ENCODE assay signal across 16 cellular contexts in genomic region chr19:47572635-47573034, GRCh38. TPM values are rescaled to one million over a fixed set of nuclear protein-coding genes. Genes with fewer than 3 reads are reported as not detected.
DNase-seq lines count a peak whose midpoint lies in the region; ATAC-seq, FAIRE-seq and TF ChIP-seq lines count a peak whose summit lies in the region.
"Had no signal": no experiment of that assay in that cellular context is flagged by ENCODE, and none has a peak within 500 bp of the region (broad histone marks: within the 10 kb centered on the region; RNA-seq: fewer than 3 reads in every experiment).

No MANE protein-coding gene starts in this region.

- H3F3A ChIP-seq in SK-N-SH (replicated peaks; ENCODE audit: insufficient read depth): no peaks in the 10 kb centered on the region

- TF ChIP-seq POLR2A in HepG2 (IDR thresholded peaks at IDR 0.05; ENCODE audit: insufficient read depth in 1 of 2, low read depth in 2 of 2, low read length in 2 of 2): no peak

- no peak overlapping the region for H3K4me2 ChIP-seq in mesenchymal stem cell (ENCODE audit: low read length, poor library complexity, severe bottlenecking)
- no peak overlapping the region for H3K4me2 ChIP-seq in HepG2 (ENCODE audit: low read depth, low read length)
- no peak overlapping the region for H3K4me2 ChIP-seq in SK-N-SH
- H3K4me2 ChIP-seq: KMS-11, smooth muscle cell had no signal

- no peak overlapping the region for H3K18ac ChIP-seq in mesenchymal stem cell (ENCODE audit: low read depth in 1 of 2, low read length in 2 of 2)

- H3K4me3 ChIP-seq in mesenchymal stem cell (ENCODE audit: insufficient read depth in 1 of 2, low read depth in 1 of 2, low read length in 2 of 2) (no peak overlapping the region), tibial artery (peak overlapping the region; percentile 41 to 54), HepG2 (replicated peaks in 1 of 3; ENCODE audit: insufficient read depth in 1 of 3, low read depth in 2 of 3, low read length in 3 of 3) (no peak overlapping the region), SK-N-SH (ENCODE audit: low read depth in 2 of 2, low read length in 1 of 2) (peak overlapping the region in 1 of 2 experiments; percentile 9; a peak in 1 of 4 replicates)
- H3K4me3 ChIP-seq: smooth muscle cell had no signal

- H2AK5ac ChIP-seq in mesenchymal stem cell (ENCODE audit: low read length, severe bottlenecking): no peak overlapping the region

- intact Hi-C loops in tibial artery (cut with DNase I; ENCODE audit: low total_unique reads): no loop called here
- intact Hi-C loops in HepG2 (cut with micrococcal nuclease; ENCODE audit: unreplicated experiment): no loop called here

- TF ChIP-seq RAD21 in HepG2 (CRISPR knock-in tag; IDR thresholded peaks at IDR 0.05) (no peak), SK-N-SH (IDR thresholded peaks at IDR 0.05; ENCODE audit: low read length) (no peak)

- no peaks in the 10 kb centered on the region for H3K9me3 Mint-ChIP-seq in activated naive CD8-positive, alpha-beta T cell (ENCODE audit: low read depth)
- no peaks in the 10 kb centered on the region for H3K9me3 Mint-ChIP-seq in activated naive CD8-positive, alpha-beta T cell treated with anti-CD3 and anti-CD28 coated beads, Interleukin-2, amount 50 U/mL, for 24 hours
- no peaks in the 10 kb centered on the region for H3K9me3 Mint-ChIP-seq in activated T-helper 17 cell treated with anti-CD3 and anti-CD28 coated beads, Interleukin-2, amount 50 U/mL, for 72 hours
- H3K9me3 Mint-ChIP-seq: activated naive CD4-positive, alpha-beta T cell treated with anti-CD3 and anti-CD28 coated beads, Interleukin-2, amount 10 ng/mL, durations not matched to agents 7 days and 5 days had no signal

- H3K9me2 ChIP-seq in SK-N-SH: no peaks in the 10 kb centered on the region

- no peaks in the 10 kb centered on the region for H3K27me3 Mint-ChIP-seq in activated naive CD8-positive, alpha-beta T cell
- H3K27me3 Mint-ChIP-seq in activated naive CD8-positive, alpha-beta T cell treated with anti-CD3 and anti-CD28 coated beads, Interleukin-2, amount 50 U/mL, for 24 hours: peaks cover 11% of the 10 kb centered on the region
- H3K27me3 Mint-ChIP-seq in activated T-helper 17 cell treated with anti-CD3 and anti-CD28 coated beads, Interleukin-2, amount 50 U/mL, for 72 hours: no peaks in the 10 kb centered on the region

- 94% methylated on average over 22 of the region's 22 CpGs for WGBS in mesenchymal stem cell
- 63% methylated on average over 22 of the region's 22 CpGs for WGBS in HepG2 (ENCODE audit: low lambda C conversion rate)
- WGBS in SK-N-SH (ENCODE audit: low lambda C conversion rate): 85% methylated on average over 22 of the region's 22 CpGs

- H3K27ac Mint-ChIP-seq in activated naive CD8-positive, alpha-beta T cell: no peak overlapping the region
- H3K27ac Mint-ChIP-seq in activated naive CD8-positive, alpha-beta T cell treated with anti-CD3 and anti-CD28 coated beads, Interleukin-2, amount 50 U/mL, for 24 hours: no peak overlapping the region
- H3K27ac Mint-ChIP-seq in activated T-helper 17 cell treated with anti-CD3 and anti-CD28 coated beads, Interleukin-2, amount 50 U/mL, for 72 hours: no peak overlapping the region
- H3K27ac Mint-ChIP-seq: activated naive CD4-positive, alpha-beta T cell treated with anti-CD3 and anti-CD28 coated beads, Interleukin-2, amount 10 ng/mL, durations not matched to agents 7 days and 5 days had no signal

- TF ChIP-seq EP300 in HepG2 (IDR thresholded peaks at IDR 0.05; ENCODE audit: low read depth in 2 of 2, low read length in 2 of 2) (no peak), HepG2 (CRISPR knock-in tag; IDR thresholded peaks at IDR 0.05; ENCODE audit: borderline replicate concordance) (no peak), SK-N-SH (IDR thresholded peaks at IDR 0.05; ENCODE audit: borderline replicate concordance in 1 of 2, low read depth in 1 of 2, low read length in 1 of 2) (no peak)

- H4K20me1 ChIP-seq in HepG2 (ENCODE audit: insufficient read depth, low read length) (no peaks in the 10 kb centered on the region), SK-N-SH (ENCODE audit: insufficient read depth) (no peaks in the 10 kb centered on the region)

- no peak overlapping the region for H2BK12ac ChIP-seq in mesenchymal stem cell (ENCODE audit: low read length in 2 of 2)

- no peak overlapping the region for H3K9ac ChIP-seq in mesenchymal stem cell (ENCODE audit: low read length)
- H3K9ac ChIP-seq in HepG2 (ENCODE audit: insufficient read depth, low read depth, low read length): no peak overlapping the region
- H3K9ac ChIP-seq in SK-N-SH: no peak overlapping the region
- H3K9ac ChIP-seq: KMS-11 had no signal

- H4K91ac ChIP-seq in mesenchymal stem cell (ENCODE audit: low read length): no peak overlapping the region

- no peaks in the 10 kb centered on the region for H3K36me3 ChIP-seq in mesenchymal stem cell (ENCODE audit: control insufficient read depth in 1 of 2, insufficient read depth in 2 of 2, low read depth in 1 of 2, low read length in 2 of 2)
- H3K36me3 ChIP-seq in tibial artery: no peaks in the 10 kb centered on the region
- no peaks in the 10 kb centered on the region for H3K36me3 ChIP-seq in HepG2 (replicated peaks in 1 of 2; ENCODE audit: control insufficient read depth in 1 of 2, insufficient read depth in 2 of 2, low read length in 2 of 2)
- no peaks in the 10 kb centered on the region for H3K36me3 ChIP-seq in SK-N-SH (replicated peaks in 1 of 2; ENCODE audit: control insufficient read depth in 1 of 2, insufficient read depth in 2 of 2, low read length in 1 of 2)

- no peaks in the 10 kb centered on the region for H3K4me1 ChIP-seq in mesenchymal stem cell (ENCODE audit: control insufficient read depth, insufficient read depth, low read depth, low read length)
- H3K4me1 ChIP-seq in tibial artery: peaks cover 0 to 13% (median 8%) of the 10 kb centered on the region in 4 donors
- no peaks in the 10 kb centered on the region for H3K4me1 ChIP-seq in HepG2 (ENCODE audit: insufficient read depth, low read length)
- H3K4me1 ChIP-seq in SK-N-SH (ENCODE audit: control insufficient read depth in 1 of 2, insufficient read depth in 2 of 2, low read depth in 1 of 2, low read length in 1 of 2): no peaks in the 10 kb centered on the region; a peak in 1 of 4 replicates

- H3K79me2 ChIP-seq in HepG2 (ENCODE audit: insufficient read depth, low read length) (no peaks in the 10 kb centered on the region), SK-N-SH (ENCODE audit: insufficient read depth) (no peaks in the 10 kb centered on the region)

- in situ Hi-C loops in HepG2 (cut with HindIII; ENCODE audit: extremely low pct_ligation_motif_present, low pct_unique_long_range_greater_than_20kb): no loop called here

- H2AFZ ChIP-seq in mesenchymal stem cell (ENCODE audit: low read depth, low read length): no peak overlapping the region
- H2AFZ ChIP-seq in HepG2 (ENCODE audit: low read length): no peak overlapping the region
- no peak overlapping the region for H2AFZ ChIP-seq in SK-N-SH (ENCODE audit: low read depth)

- no peak overlapping the region for H4K8ac ChIP-seq in mesenchymal stem cell (ENCODE audit: low read length)

- H3K4me3 Mint-ChIP-seq in activated naive CD8-positive, alpha-beta T cell: peak overlapping the region; percentile 48
- H3K4me3 Mint-ChIP-seq in activated naive CD8-positive, alpha-beta T cell treated with anti-CD3 and anti-CD28 coated beads, Interleukin-2, amount 50 U/mL, for 24 hours: no peak overlapping the region
- H3K4me3 Mint-ChIP-seq in activated T-helper 17 cell treated with anti-CD3 and anti-CD28 coated beads, Interleukin-2, amount 50 U/mL, for 72 hours: peak overlapping the region; percentile 42

- H3K27me3 ChIP-seq in mesenchymal stem cell (ENCODE audit: control insufficient read depth in 1 of 2, insufficient read depth in 1 of 2, low read length in 2 of 2): peaks cover 3 to 6% of the 10 kb centered on the region in 2 experiments
- peaks cover 0 to 15% of the 10 kb centered on the region in 2 donors for H3K27me3 ChIP-seq in tibial artery
- H3K27me3 ChIP-seq in HepG2 (ENCODE audit: control insufficient read depth in 1 of 2, insufficient read depth in 2 of 2, low read length in 2 of 2): peaks cover 0 to 4% of the 10 kb centered on the region in 2 experiments; a peak in 1 of 5 replicates
- no peaks in the 10 kb centered on the region for H3K27me3 ChIP-seq in SK-N-SH (ENCODE audit: insufficient read depth)

- no peak for ATAC-seq in activated naive CD8-positive, alpha-beta T cell treated with anti-CD3 and anti-CD28 coated beads, Interleukin-2, amount 50 U/mL, for 24 hours
- no peak for ATAC-seq in activated T-helper 17 cell treated with anti-CD3 and anti-CD28 coated beads, Interleukin-2, amount 50 U/mL, for 72 hours (replicated peaks)
- no peak for ATAC-seq in HepG2

- no peak overlapping the region for H3K23ac ChIP-seq in mesenchymal stem cell (ENCODE audit: low read length in 2 of 2)

- no peak overlapping the region for H3K14ac ChIP-seq in mesenchymal stem cell (ENCODE audit: low read length in 2 of 2)

- no peak overlapping the region for H2BK15ac ChIP-seq in mesenchymal stem cell (ENCODE audit: low read depth, poor library complexity, severe bottlenecking)

- no peak overlapping the region for H3K4ac ChIP-seq in mesenchymal stem cell (ENCODE audit: low read depth in 1 of 2, low read length in 2 of 2)

- H3K9me3 ChIP-seq in mesenchymal stem cell (ENCODE audit: control insufficient read depth, low read length) (no peaks in the 10 kb centered on the region), tibial artery (no peaks in the 10 kb centered on the region), HepG2 (ENCODE audit: low read length) (no peaks in the 10 kb centered on the region), SK-N-SH (no peaks in the 10 kb centered on the region)

- no peak for TF ChIP-seq CTCF in tibial artery (IDR thresholded peaks at IDR 0.05)
- no peak for TF ChIP-seq CTCF in HepG2 (CRISPR knock-in tag; IDR thresholded peaks at IDR 0.05)
- TF ChIP-seq CTCF in SK-N-SH (IDR thresholded peaks at IDR 0.05): no peak

- FAIRE-seq in HepG2 (lab: Jason Lieb, UNC): no peak
- FAIRE-seq: RCC 7860 had no signal

- H3K36me3 Mint-ChIP-seq in activated naive CD8-positive, alpha-beta T cell: no peaks in the 10 kb centered on the region
- H3K36me3 Mint-ChIP-seq in activated naive CD8-positive, alpha-beta T cell treated with anti-CD3 and anti-CD28 coated beads, Interleukin-2, amount 50 U/mL, for 24 hours (ENCODE audit: low read depth): peaks cover 2% of the 10 kb centered on the region
- no peaks in the 10 kb centered on the region for H3K36me3 Mint-ChIP-seq in activated T-helper 17 cell treated with anti-CD3 and anti-CD28 coated beads, Interleukin-2, amount 50 U/mL, for 72 hours (ENCODE audit: low read depth)
- H3K36me3 Mint-ChIP-seq: activated naive CD4-positive, alpha-beta T cell treated with anti-CD3 and anti-CD28 coated beads, Interleukin-2, amount 10 ng/mL, durations not matched to agents 7 days and 5 days had no signal

- no peaks in the 10 kb centered on the region for H3K79me1 ChIP-seq in mesenchymal stem cell (replicated peaks; ENCODE audit: low read length, poor library complexity, severe bottlenecking)

- BruUV-seq in HepG2 (replicated peaks; lab: Mats Ljungman, UMichigan): no TSS peak

- H3K27ac ChIP-seq in mesenchymal stem cell (ENCODE audit: low read length, poor library complexity, severe bottlenecking) (no peak overlapping the region), tibial artery (no peak overlapping the region), HepG2 (ENCODE audit: extremely low read length, insufficient read depth, low read length) (no peak overlapping the region), SK-N-SH (ENCODE audit: low read depth in 2 of 2, low read length in 1 of 2) (no peak overlapping the region)
- H3K27ac ChIP-seq: KMS-11 had no signal

- POLR2A ChIA-PET in HepG2 (lab: Yijun Ruan, JAX): no interaction called here
- POLR2A ChIA-PET in SK-N-SH (lab: Yijun Ruan, JAX): no interaction called here

- no peak overlapping the region for H2BK120ac ChIP-seq in mesenchymal stem cell (ENCODE audit: low read depth, low read length)

- peak overlapping the region; percentile 19 for H2BK5ac ChIP-seq in mesenchymal stem cell (ENCODE audit: low read depth, low read length, poor library complexity, severe bottlenecking)

- CTCF ChIA-PET in HepG2 (lab: Yijun Ruan, JAX; ENCODE audit: low intra/inter-chr PET ratio, low total read pairs): no interaction called here
- CTCF ChIA-PET in SK-N-SH (lab: Yijun Ruan, JAX): no interaction called here

- peaks cover 23% of the 10 kb centered on the region for H3K4me1 Mint-ChIP-seq in activated naive CD8-positive, alpha-beta T cell (ENCODE audit: low read depth)
- H3K4me1 Mint-ChIP-seq in activated naive CD8-positive, alpha-beta T cell treated with anti-CD3 and anti-CD28 coated beads, Interleukin-2, amount 50 U/mL, for 24 hours: peaks cover 19% of the 10 kb centered on the region
- H3K4me1 Mint-ChIP-seq in activated T-helper 17 cell treated with anti-CD3 and anti-CD28 coated beads, Interleukin-2, amount 50 U/mL, for 72 hours: peaks cover 15% of the 10 kb centered on the region

- DNase-seq in activated naive CD8-positive, alpha-beta T cell treated with anti-CD3 and anti-CD28 coated beads, Interleukin-2, amount 50 U/mL, for 24 hours: no peak
- DNase-seq in mesenchymal stem cell: no peak
- no peak for DNase-seq in tibial artery
- no peak for DNase-seq in ureter (ENCODE audit: low spot score)
- DNase-seq in HepG2 (ENCODE audit: low spot score): no peak
- DNase-seq in SK-N-SH: no peak
- DNase-seq: Calu3, GOT3, NCI-H1105 had no signal

RNA-seq across cellular contexts. Expression of gene ZNF541, which starts 0.3 kb away (rescaled TPM):
- total RNA-seq in activated T-helper 17 cell treated with anti-CD3 and anti-CD28 coated beads, Interleukin-2, amount 50 U/mL, for 72 hours: under 1 TPM; 0.04 to 0.98 TPM
- polyA plus RNA-seq in mesenchymal stem cell (2013, experiment 1 of 2): 0.03 TPM
- 0.04 TPM for polyA plus RNA-seq in mesenchymal stem cell (2013, experiment 2 of 2)
- total RNA-seq in ureter: 0.70 TPM
- 0.04 TPM in 1 of 2 replicates, not detected in the other for total RNA-seq in HepG2 (2016; rRNA removed; fragmentation: Illumina TruSeq; extraction: Trizol)
- total RNA-seq in HepG2 (2016; cell fraction: cytosol; rRNA removed; fragmentation: Illumina TruSeq; extraction: Trizol; ENCODE audit: low read depth): not detected in 2 replicates
- total RNA-seq in HepG2 (2016; cell fraction: insoluble cytoplasmic fraction; rRNA removed; fragmentation: Illumina TruSeq; extraction: Trizol): not detected in 2 replicates
- 0.09 TPM in 1 of 2 replicates, not detected in the other for total RNA-seq in HepG2 (2016; cell fraction: membrane; rRNA removed; fragmentation: Illumina TruSeq; extraction: Trizol)
- total RNA-seq in HepG2 (2016; cell fraction: nucleus; rRNA removed; fragmentation: Illumina TruSeq; extraction: Trizol): not detected in 2 replicates
- 0.03 and 0.08 TPM in 2 replicates for polyA plus RNA-seq in HepG2 (2011; rRNA removed)
- polyA plus RNA-seq in HepG2 (2011; cell fraction: cytosol; rRNA removed): 0.07 and 0.08 TPM in 2 replicates
- not detected in 2 replicates for polyA plus RNA-seq in HepG2 (2011; cell fraction: nucleus; rRNA removed)
- polyA plus RNA-seq in HepG2 (2012): 0.17 TPM in 1 of 2 replicates, not detected in the other
- 0.05 TPM in 1 of 2 replicates, not detected in the other for polyA plus RNA-seq in HepG2 (2016; cell fraction: cytosol; fragmentation: Illumina TruSeq; extraction: Trizol; ENCODE audit: low read depth)
- not detected in 2 replicates for polyA plus RNA-seq in HepG2 (2016; cell fraction: insoluble cytoplasmic fraction; fragmentation: Illumina TruSeq; extraction: Trizol; ENCODE audit: low read depth)
- polyA plus RNA-seq in HepG2 (2016; cell fraction: membrane; fragmentation: Illumina TruSeq; extraction: Trizol; ENCODE audit: low read depth): not detected in 2 replicates
- not detected in 2 replicates for polyA plus RNA-seq in HepG2 (2016; cell fraction: nucleus; fragmentation: Illumina TruSeq; extraction: Trizol; ENCODE audit: insufficient read depth, low read depth)
- polyA minus RNA-seq in HepG2 (2011; rRNA and poly(A)+ RNA removed; ENCODE audit: low replicate concordance): not detected in 2 replicates
- not detected in 2 replicates for polyA minus RNA-seq in HepG2 (2011; cell fraction: cytosol; rRNA and poly(A)+ RNA removed)
- polyA minus RNA-seq in HepG2 (2011; cell fraction: nucleus; rRNA and poly(A)+ RNA removed): not detected in 2 replicates
- 0.08 TPM in 2 replicates for polyA plus RNA-seq in SK-N-SH (2012; rRNA removed)
- 0.05 and 0.10 TPM in 2 replicates for polyA plus RNA-seq in SK-N-SH (2012; cell fraction: cytosol; rRNA removed)
- 0.20 and 0.36 TPM in 2 replicates for polyA plus RNA-seq in SK-N-SH (2012; cell fraction: nucleus; rRNA removed)
- total RNA-seq: Calu3, G401, smooth muscle cell had no signal
- polyA plus RNA-seq: smooth muscle cell had no signal

RNA-seq across cellular contexts. Expression of gene BICRA, which starts 36.3 kb away (rescaled TPM):
- total RNA-seq in activated T-helper 17 cell treated with anti-CD3 and anti-CD28 coated beads, Interleukin-2, amount 50 U/mL, for 72 hours: 10 to 100 TPM; 10.3 to 12.2 TPM
- polyA plus RNA-seq in mesenchymal stem cell (2013, experiment 1 of 2): 7.9 TPM
- 7.3 TPM for polyA plus RNA-seq in mesenchymal stem cell (2013, experiment 2 of 2)
- total RNA-seq in ureter: 19.4 TPM
- total RNA-seq in HepG2 (2016; rRNA removed; fragmentation: Illumina TruSeq; extraction: Trizol): 0.71 and 1.6 TPM in 2 replicates
- 0.53 and 1.5 TPM in 2 replicates for total RNA-seq in HepG2 (2016; cell fraction: cytosol; rRNA removed; fragmentation: Illumina TruSeq; extraction: Trizol; ENCODE audit: low read depth)
- 0.74 and 2.4 TPM in 2 replicates for total RNA-seq in HepG2 (2016; cell fraction: insoluble cytoplasmic fraction; rRNA removed; fragmentation: Illumina TruSeq; extraction: Trizol)
- total RNA-seq in HepG2 (2016; cell fraction: membrane; rRNA removed; fragmentation: Illumina TruSeq; extraction: Trizol): 1.6 and 3.0 TPM in 2 replicates
- total RNA-seq in HepG2 (2016; cell fraction: nucleus; rRNA removed; fragmentation: Illumina TruSeq; extraction: Trizol): 1.6 and 2.1 TPM in 2 replicates
- 0.55 and 0.56 TPM in 2 replicates for polyA plus RNA-seq in HepG2 (2011; rRNA removed)
- 0.27 and 0.38 TPM in 2 replicates for polyA plus RNA-seq in HepG2 (2011; cell fraction: cytosol; rRNA removed)
- polyA plus RNA-seq in HepG2 (2011; cell fraction: nucleus; rRNA removed): 3.6 and 3.7 TPM in 2 replicates
- 2.4 and 4.0 TPM in 2 replicates for polyA plus RNA-seq in HepG2 (2012)
- 0.26 and 0.28 TPM in 2 replicates for polyA plus RNA-seq in HepG2 (2016; cell fraction: cytosol; fragmentation: Illumina TruSeq; extraction: Trizol; ENCODE audit: low read depth)
- 2.0 and 2.8 TPM in 2 replicates for polyA plus RNA-seq in HepG2 (2016; cell fraction: insoluble cytoplasmic fraction; fragmentation: Illumina TruSeq; extraction: Trizol; ENCODE audit: low read depth)
- 0.53 and 0.64 TPM in 2 replicates for polyA plus RNA-seq in HepG2 (2016; cell fraction: membrane; fragmentation: Illumina TruSeq; extraction: Trizol; ENCODE audit: low read depth)
- 10.6 and 11.0 TPM in 2 replicates for polyA plus RNA-seq in HepG2 (2016; cell fraction: nucleus; fragmentation: Illumina TruSeq; extraction: Trizol; ENCODE audit: insufficient read depth, low read depth)
- 3.3 and 3.8 TPM in 2 replicates for polyA minus RNA-seq in HepG2 (2011; rRNA and poly(A)+ RNA removed; ENCODE audit: low replicate concordance)
- 1.1 and 1.7 TPM in 2 replicates for polyA minus RNA-seq in HepG2 (2011; cell fraction: cytosol; rRNA and poly(A)+ RNA removed)
- polyA minus RNA-seq in HepG2 (2011; cell fraction: nucleus; rRNA and poly(A)+ RNA removed): 4.5 and 4.6 TPM in 2 replicates
- polyA plus RNA-seq in SK-N-SH (2012; rRNA removed): 0.75 and 1.4 TPM in 2 replicates
- 1.8 and 2.3 TPM in 2 replicates for polyA plus RNA-seq in SK-N-SH (2012; cell fraction: cytosol; rRNA removed)
- polyA plus RNA-seq in SK-N-SH (2012; cell fraction: nucleus; rRNA removed): 8.4 and 12.8 TPM in 2 replicates

RNA-seq across cellular contexts. Expression of gene NAPA, which starts 57.8 kb away (rescaled TPM):
- total RNA-seq in activated T-helper 17 cell treated with anti-CD3 and anti-CD28 coated beads, Interleukin-2, amount 50 U/mL, for 72 hours: 10 to 100 TPM; 33.7 to 72.4 TPM
- polyA plus RNA-seq in mesenchymal stem cell (2013, experiment 1 of 2): 113 TPM
- 117 TPM for polyA plus RNA-seq in mesenchymal stem cell (2013, experiment 2 of 2)
- 158 TPM for total RNA-seq in ureter
- 32.6 and 36.5 TPM in 2 replicates for total RNA-seq in HepG2 (2016; rRNA removed; fragmentation: Illumina TruSeq; extraction: Trizol)
- 10.7 and 16.6 TPM in 2 replicates for total RNA-seq in HepG2 (2016; cell fraction: cytosol; rRNA removed; fragmentation: Illumina TruSeq; extraction: Trizol; ENCODE audit: low read depth)
- total RNA-seq in HepG2 (2016; cell fraction: insoluble cytoplasmic fraction; rRNA removed; fragmentation: Illumina TruSeq; extraction: Trizol): 32.5 and 33.2 TPM in 2 replicates
- total RNA-seq in HepG2 (2016; cell fraction: membrane; rRNA removed; fragmentation: Illumina TruSeq; extraction: Trizol): 17.7 and 25.0 TPM in 2 replicates
- 19.1 and 19.4 TPM in 2 replicates for total RNA-seq in HepG2 (2016; cell fraction: nucleus; rRNA removed; fragmentation: Illumina TruSeq; extraction: Trizol)
- polyA plus RNA-seq in HepG2 (2011; rRNA removed): 65.9 and 74.4 TPM in 2 replicates
- polyA plus RNA-seq in HepG2 (2011; cell fraction: cytosol; rRNA removed): 50.7 and 64.2 TPM in 2 replicates
- polyA plus RNA-seq in HepG2 (2011; cell fraction: nucleus; rRNA removed): 64.5 and 68.0 TPM in 2 replicates
- 39.7 and 50.3 TPM in 2 replicates for polyA plus RNA-seq in HepG2 (2012)
- 18.1 and 25.6 TPM in 2 replicates for polyA plus RNA-seq in HepG2 (2016; cell fraction: cytosol; fragmentation: Illumina TruSeq; extraction: Trizol; ENCODE audit: low read depth)
- polyA plus RNA-seq in HepG2 (2016; cell fraction: insoluble cytoplasmic fraction; fragmentation: Illumina TruSeq; extraction: Trizol; ENCODE audit: low read depth): 52.2 and 60.3 TPM in 2 replicates
- polyA plus RNA-seq in HepG2 (2016; cell fraction: membrane; fragmentation: Illumina TruSeq; extraction: Trizol; ENCODE audit: low read depth): 32.1 and 34.6 TPM in 2 replicates
- polyA plus RNA-seq in HepG2 (2016; cell fraction: nucleus; fragmentation: Illumina TruSeq; extraction: Trizol; ENCODE audit: insufficient read depth, low read depth): 41.7 and 44.1 TPM in 2 replicates
- polyA minus RNA-seq in HepG2 (2011; rRNA and poly(A)+ RNA removed; ENCODE audit: low replicate concordance): 73.3 and 108 TPM in 2 replicates
- polyA minus RNA-seq in HepG2 (2011; cell fraction: cytosol; rRNA and poly(A)+ RNA removed): 36.3 and 43.3 TPM in 2 replicates
- 20.6 and 26.2 TPM in 2 replicates for polyA minus RNA-seq in HepG2 (2011; cell fraction: nucleus; rRNA and poly(A)+ RNA removed)
- polyA plus RNA-seq in SK-N-SH (2012; rRNA removed): 80.0 and 84.1 TPM in 2 replicates
- 52.6 and 63.9 TPM in 2 replicates for polyA plus RNA-seq in SK-N-SH (2012; cell fraction: cytosol; rRNA removed)
- polyA plus RNA-seq in SK-N-SH (2012; cell fraction: nucleus; rRNA removed): 84.9 and 99.7 TPM in 2 replicates

Comparison
In these comparisons a context has a peak if more than half of its experiments do, and no peak if none do; other contexts are left out.
1. H3K4me3 ChIP-seq: peak in tibial artery (2 of 2); none in mesenchymal stem cell (0 of 2) and HepG2 (0 of 3).